1 cellular context compared by ENCODE assay signal in genomic region chr6:26158581-26159416, GRCh38.
A peak's percentile ranks its signal among the peaks of the same experiment; 100 is the strongest.
TF ChIP-seq lines count a peak whose summit lies in the region.

No MANE protein-coding gene starts in this region.

TF ChIP-seq in HEK293, 187 proteins besides CTCF, POLR2A, EP300 and RAD21 (continued from another document):
- TF ChIP-seq, protein P1, sequence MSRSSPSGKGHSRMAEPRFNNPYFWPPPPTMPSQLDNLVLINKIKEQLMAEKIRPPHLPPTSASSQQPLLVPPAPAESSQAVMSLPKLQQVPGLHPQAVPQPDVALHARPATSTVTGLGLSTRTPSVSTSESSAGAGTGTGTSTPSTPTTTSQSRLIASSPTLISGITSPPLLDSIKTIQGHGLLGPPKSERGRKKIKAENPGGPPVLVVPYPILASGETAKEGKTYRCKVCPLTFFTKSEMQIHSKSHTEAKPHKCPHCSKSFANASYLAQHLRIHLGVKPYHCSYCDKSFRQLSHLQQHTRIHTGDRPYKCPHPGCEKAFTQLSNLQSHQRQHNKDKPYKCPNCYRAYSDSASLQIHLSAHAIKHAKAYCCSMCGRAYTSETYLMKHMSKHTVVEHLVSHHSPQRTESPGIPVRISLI (tag by site-specific recombination; IDR thresholded peaks at IDR 0.05), result peak; percentile 95
